Comparison of ENCODE assay signal across 27 cellular contexts in the genomic region with DNA sequence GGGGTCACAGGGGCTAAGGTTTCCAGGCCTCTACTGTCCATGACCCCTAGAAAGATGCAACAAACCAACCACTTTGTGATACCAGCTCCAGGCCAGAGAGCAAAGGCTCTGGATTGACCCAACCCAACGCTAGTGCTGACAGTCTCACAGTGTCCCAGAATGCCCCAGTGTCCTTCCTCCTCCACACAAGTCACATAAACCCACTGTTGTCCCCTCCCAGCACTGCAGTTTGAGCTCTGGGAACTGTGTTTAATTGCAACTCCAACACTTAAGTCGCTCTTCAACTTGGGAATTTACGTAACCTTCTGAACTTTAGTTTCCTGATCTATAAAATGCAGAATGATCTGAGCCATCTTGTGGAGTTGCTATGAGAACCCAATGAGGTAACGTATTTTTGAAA.
"Had no signal": no experiment of that assay in that cellular context is flagged by ENCODE, and none has a peak within 500 bp of the region (broad histone marks: within the 10 kb centered on the region; RNA-seq: fewer than 3 reads in every experiment).

No MANE protein-coding gene starts in this region.

- H3K27ac ChIP-seq: coronary artery, esophagus squamous epithelium, heart right ventricle, ovary, psoas muscle, sigmoid colon, thoracic aorta, upper lobe of left lung, uterus had no signal

- H3K4me3 ChIP-seq: coronary artery, esophagus squamous epithelium, heart right ventricle, ovary, psoas muscle, sigmoid colon, thoracic aorta, tibial nerve, upper lobe of left lung, uterus had no signal

- H3K9me3 ChIP-seq: esophagus squamous epithelium, heart right ventricle, ovary, psoas muscle, sigmoid colon, thoracic aorta, tibial nerve, upper lobe of left lung, uterus had no signal

- H3K27ac Mint-ChIP-seq: mesothelial cell of epicardium; naive thymus-derived CD4-positive, alpha-beta T cell; stimulated activated memory B cell treated with anti-CD40 and anti-IgM and Interleukin-4, amounts not matched to agents 10 μg/mL and 1 μg/mL and 100 μg/mL, for 72 hours had no signal

- H3K36me3 ChIP-seq: esophagus squamous epithelium, heart right ventricle, ovary, sigmoid colon, thoracic aorta, tibial nerve, upper lobe of left lung, uterus had no signal

- H3K9me3 Mint-ChIP-seq: mesothelial cell of epicardium; naive thymus-derived CD4-positive, alpha-beta T cell; nephron; stimulated activated memory B cell treated with anti-CD40 and anti-IgM and Interleukin-4, amounts not matched to agents 10 μg/mL and 1 μg/mL and 100 μg/mL, for 72 hours had no signal

- H3K4me1 Mint-ChIP-seq: mesothelial cell of epicardium; naive thymus-derived CD4-positive, alpha-beta T cell; stimulated activated memory B cell treated with anti-CD40 and anti-IgM and Interleukin-4, amounts not matched to agents 10 μg/mL and 1 μg/mL and 100 μg/mL, for 72 hours had no signal

- H3K36me3 Mint-ChIP-seq: mesothelial cell of epicardium; stimulated activated memory B cell treated with anti-CD40 and anti-IgM and Interleukin-4, amounts not matched to agents 10 μg/mL and 1 μg/mL and 100 μg/mL, for 72 hours had no signal

- H3K27me3 ChIP-seq: esophagus squamous epithelium, heart right ventricle, ovary, sigmoid colon, tibial nerve, upper lobe of left lung, uterus had no signal

- ATAC-seq: heart right ventricle; naive thymus-derived CD4-positive, alpha-beta T cell; right cardiac atrium; stimulated activated memory B cell treated with anti-CD40 and anti-IgM and Interleukin-4, amounts not matched to agents 10 μg/mL and 1 μg/mL and 100 μg/mL, for 72 hours; stimulated activated naive CD8-positive, alpha-beta T cell treated with anti-CD3 and anti-CD28 coated beads, Interleukin-15, Interleukin-2, amounts not matched to agents 100 U/mL and 50 U/mL, for 24 hours had no signal

- H3K4me3 Mint-ChIP-seq: mesothelial cell of epicardium; naive thymus-derived CD4-positive, alpha-beta T cell; nephron; stimulated activated memory B cell treated with anti-CD40 and anti-IgM and Interleukin-4, amounts not matched to agents 10 μg/mL and 1 μg/mL and 100 μg/mL, for 72 hours had no signal

- DNase-seq: dermis blood vessel endothelial cell; effector memory CD4-positive, alpha-beta T cell; erythroblast; esophagus squamous epithelium; foreskin melanocyte; glutamatergic neuron; heart right ventricle; hippocampal formation; kidney glomerular epithelial cell; mesenchymal stem cell; naive thymus-derived CD4-positive, alpha-beta T cell; occipital lobe; ovary; psoas muscle; right cardiac atrium; sigmoid colon; stimulated activated CD4-positive, alpha-beta T cell treated with anti-CD3 and anti-CD28 coated beads, Interleukin-2, amount 100 ng/mL, for 24 hours; stimulated activated CD4-positive, alpha-beta T cell treated with anti-CD3 and anti-CD28 coated beads, Interleukin-4, amount 100 ng/mL, for 24 hours; stimulated activated naive CD8-positive, alpha-beta T cell treated with anti-CD3 and anti-CD28 coated beads, Interleukin-15, Interleukin-2, amounts not matched to agents 100 U/mL and 50 U/mL, for 24 hours; upper lobe of left lung; uterus had no signal

- H3K4me1 ChIP-seq: upper lobe of left lung, uterus had no signal
